In the genomic region with DNA sequence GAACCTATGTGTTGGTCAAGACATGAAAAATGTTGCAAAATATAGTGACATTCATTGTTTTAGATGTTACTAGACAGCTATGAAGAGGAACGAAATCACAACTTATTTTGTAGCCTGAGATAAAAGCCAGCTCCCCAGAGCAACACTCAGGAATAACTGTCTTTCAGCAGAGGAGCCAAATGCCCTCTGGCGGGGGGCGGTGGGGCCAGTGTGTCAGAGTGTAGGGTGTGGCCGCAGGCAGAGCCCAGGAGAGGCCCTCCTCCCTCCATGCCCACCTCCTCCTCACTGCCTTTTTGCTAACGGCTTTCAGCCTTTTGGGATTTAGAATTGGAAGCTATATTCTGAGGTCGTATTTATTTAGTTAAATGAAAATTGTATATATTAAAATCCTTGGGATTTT, we compare ENCODE assay signal across 22 cellular contexts. TPM values are rescaled to one million over a fixed set of nuclear protein-coding genes. Genes with fewer than 3 reads are reported as not detected.
DNase-seq lines count a peak whose midpoint lies in the region; ATAC-seq, FAIRE-seq and TF ChIP-seq lines count a peak whose summit lies in the region.
"Had no signal": no experiment of that assay in that cellular context is flagged by ENCODE, and none has a peak within 500 bp of the region (broad histone marks: within the 10 kb centered on the region; RNA-seq: fewer than 3 reads in every experiment).

No MANE protein-coding gene starts in this region.

- H3K4me3 ChIP-seq in heart left ventricle = no peak overlapping the region
- H3K4me3 ChIP-seq: colonic mucosa, ovary, sigmoid colon, thoracic aorta had no signal

- H3K4me1 ChIP-seq in heart left ventricle = peaks cover 0 to 17% (median 6%) of the 10 kb centered on the region in 12 donors
- H3K4me1 ChIP-seq: colonic mucosa, sigmoid colon had no signal

- H3K27me3 ChIP-seq in heart left ventricle = peaks cover 0 to 5% (median 0%) of the 10 kb centered on the region in 9 donors
- H3K27me3 ChIP-seq: colonic mucosa, ovary had no signal

- no peak for TF ChIP-seq CTCF in heart left ventricle (IDR thresholded peaks at IDR 0.05)

- in situ Hi-C loops in SK-MEL-5 (cut with HindIII; ENCODE audit: low pct_unique_long_range_greater_than_20kb, low sequenced_read_pairs) = no loop called here

- DNase-seq in left cardiac atrium (no peak), heart left ventricle (no peak), NCI-H2227 treated with DMSO at 0.1 percent for 48 hours (lab: John Stamatoyannopoulos, UW) (peak; percentile 5), SK-MEL-5 (ENCODE audit: low read depth, low spot score) (peak; percentile 40), urothelium cell line (ENCODE audit: low spot score) (peak; percentile 32), sciatic nerve (ENCODE audit: low spot score) (no peak)
- DNase-seq: activated CD4-positive, CD25-positive, alpha-beta regulatory T cell treated with anti-CD3 and anti-CD28 coated beads, Interleukin-2, amount 50 U/mL, for 72 hours; CD4-positive, alpha-beta T cell; colonic mucosa; DMS53; mesenchymal stem cell; naive thymus-derived CD8-positive, alpha-beta T cell; NCI-H1436 treated with DMSO at 0.1 percent for 48 hours; ovary; sigmoid colon; T1000 had no signal

- H3K9me3 ChIP-seq in heart left ventricle = no peaks in the 10 kb centered on the region
- H3K9me3 ChIP-seq: colonic mucosa, ovary, sigmoid colon, thoracic aorta had no signal

- intact Hi-C loops in left cardiac atrium (cut with DNase I) = no loop called here
- intact Hi-C loops in heart left ventricle (cut with DNase I) = no loop called here
- intact Hi-C loops in sciatic nerve (cut with DNase I) = no loop called here

- H3K36me3 ChIP-seq in heart left ventricle = peaks cover 0 to 15% (median 0%) of the 10 kb centered on the region in 9 donors
- H3K36me3 ChIP-seq: colonic mucosa, ovary, sigmoid colon, thoracic aorta had no signal

- no peak overlapping the region for H3K27ac ChIP-seq in heart left ventricle
- H3K27ac ChIP-seq: colonic mucosa, ovary, sigmoid colon, thoracic aorta had no signal

- TF ChIP-seq POLR2A in heart left ventricle (IDR thresholded peaks at IDR 0.05) = no peak

- 60 to 70% (median 68%) methylated on average over 6 of the region's 6 CpGs for WGBS in heart left ventricle, 4 donors

- no peak for FAIRE-seq in urothelium cell line (lab: Jason Lieb, UNC)

- ATAC-seq in left cardiac atrium (peak; percentile 38 to 64), heart left ventricle (no peak), sciatic nerve (no peak), HG03135 (IDR thresholded peaks at IDR 0.05; ENCODE audit: unreplicated experiment) (no peak), GM18858 (IDR thresholded peaks at IDR 0.05; ENCODE audit: unreplicated experiment) (no peak)
- ATAC-seq: naive thymus-derived CD8-positive, alpha-beta T cell; stimulated activated effector memory CD8-positive, alpha-beta T cell treated with anti-CD3 and anti-CD28 coated beads, Interleukin-12 subunit alpha, Interleukin-12 subunit beta, amount 100 ng/mL, for 72 hours had no signal

RNA-seq across cellular contexts. Expression of a gene that starts 16.9 kb away (rescaled TPM):
- total RNA-seq in left cardiac atrium = 100 to 1,000 TPM in 1 of 2 donors, 10 to 100 TPM in 1; 85.0 to 256 TPM
- total RNA-seq in heart left ventricle = 1,000 to 10,000 TPM in 1 of 9 donors, 100 to 1,000 TPM in 8; 109 to 1,096 (median 214) TPM
- 100 to 1,000 TPM; 101 to 263 TPM for polyA plus RNA-seq in heart left ventricle
- total RNA-seq in SK-MEL-5 (2014; rRNA removed; shearing (Covaris generic)) = 90.8 and 104 TPM in 2 replicates
- 124 and 148 TPM in 2 replicates for polyA plus RNA-seq in SK-MEL-5 (2015; cell fraction: cytosol; rRNA removed)
- 15.5 and 17.5 TPM in 2 replicates for polyA plus RNA-seq in SK-MEL-5 (2015; cell fraction: nucleus; rRNA removed)
- 6,445 TPM for total RNA-seq in sciatic nerve
- total RNA-seq: CD4-positive, alpha-beta T cell; kidney epithelial cell; naive thymus-derived CD8-positive, alpha-beta T cell; OCI-LY7 had no signal
- polyA plus RNA-seq: naive thymus-derived CD8-positive, alpha-beta T cell had no signal

RNA-seq across cellular contexts. Expression of a gene that starts 23.7 kb away (rescaled TPM):
- total RNA-seq in left cardiac atrium (10 to 100 TPM; 38.8 to 53.4 TPM), heart left ventricle (10 to 100 TPM; 35.1 to 63.6 (median 44.0) TPM), sciatic nerve (38.2 TPM)
- polyA plus RNA-seq in heart left ventricle = 10 to 100 TPM; 16.8 to 42.6 TPM
- total RNA-seq in SK-MEL-5 (2014; rRNA removed; shearing (Covaris generic)) = 51.6 and 99.2 TPM in 2 replicates
- polyA plus RNA-seq in SK-MEL-5 (2015; cell fraction: cytosol; rRNA removed) = 32.0 and 36.8 TPM in 2 replicates
- 22.8 and 27.4 TPM in 2 replicates for polyA plus RNA-seq in SK-MEL-5 (2015; cell fraction: nucleus; rRNA removed)

Comparison
In these comparisons a context has a peak if more than half of its experiments do, and no peak if none do; other contexts are left out.
1. ATAC-seq: peak in left cardiac atrium (2 of 2); none in heart left ventricle (0 of 4), sciatic nerve (single experiment), HG03135 (single experiment) and GM18858 (single experiment).
2. DNase-seq: peak in NCI-H2227 treated with DMSO at 0.1 percent for 48 hours (single experiment), SK-MEL-5 (single experiment) and urothelium cell line (single experiment); none in left cardiac atrium (single experiment), heart left ventricle (0 of 5) and sciatic nerve (single experiment).